In genomic region chr5:168307925-168308584, GRCh38 we compare ENCODE assay signal across 13 cellular contexts.
"Had no signal": no experiment of that assay in that cellular context is flagged by ENCODE, and none has a peak within 500 bp of the region (broad histone marks: within the 10 kb centered on the region; RNA-seq: fewer than 3 reads in every experiment).

No MANE protein-coding gene starts in this region.

- ATAC-seq: activated CD4-positive, alpha-beta T cell treated with anti-CD3 and anti-CD28 coated beads for 36 hours; effector memory CD8-positive, alpha-beta T cell; foreskin keratinocyte; stimulated activated memory B cell treated with anti-CD40 and anti-IgM and Interleukin-4, amounts not matched to agents 10 μg/mL and 1 μg/mL and 100 μg/mL, for 72 hours had no signal

- H3K4me3 ChIP-seq: tibial nerve had no signal

- H2AFZ ChIP-seq: parathyroid adenoma had no signal

- H3K36me3 ChIP-seq: tibial nerve had no signal

- H3K36me3 Mint-ChIP-seq: activated CD4-positive, alpha-beta memory T cell treated with anti-CD3 and anti-CD28 coated beads for 36 hours; activated naive CD4-positive, alpha-beta T cell treated with anti-CD3 and anti-CD28 coated beads, Interleukin-2, amount 10 ng/mL, durations not matched to agents 7 days and 5 days; immature natural killer cell; stimulated activated memory B cell treated with anti-CD40 and anti-IgM and Interleukin-4, amounts not matched to agents 10 μg/mL and 1 μg/mL and 100 μg/mL, for 72 hours had no signal

- H3K27me3 Mint-ChIP-seq: activated CD4-positive, alpha-beta memory T cell treated with anti-CD3 and anti-CD28 coated beads for 36 hours had no signal

- H3K9ac ChIP-seq: parathyroid adenoma had no signal

- H3K27ac Mint-ChIP-seq: activated CD4-positive, alpha-beta memory T cell treated with anti-CD3 and anti-CD28 coated beads for 36 hours; activated CD4-positive, alpha-beta T cell treated with anti-CD3 and anti-CD28 coated beads for 36 hours; activated naive CD4-positive, alpha-beta T cell treated with anti-CD3 and anti-CD28 coated beads, Interleukin-2, amount 10 ng/mL, durations not matched to agents 7 days and 5 days; activated T-cell treated with anti-CD3 and anti-CD28 coated beads, Interleukin-2, amount 50 U/mL, for 24 hours; effector memory CD8-positive, alpha-beta T cell; immature natural killer cell; stimulated activated memory B cell treated with anti-CD40 and anti-IgM and Interleukin-4, amounts not matched to agents 10 μg/mL and 1 μg/mL and 100 μg/mL, for 72 hours; T-helper 1 cell treated with Interleukin-12 subunit alpha and Interleukin-12 subunit beta and Interleukin-4 antibody, amounts not matched to agents 30 μg/mL and 1 μg/mL, for 36 hours had no signal

- H3K4me3 Mint-ChIP-seq: activated CD4-positive, alpha-beta memory T cell treated with anti-CD3 and anti-CD28 coated beads for 36 hours; activated CD4-positive, alpha-beta T cell treated with anti-CD3 and anti-CD28 coated beads for 36 hours; activated naive CD4-positive, alpha-beta T cell treated with anti-CD3 and anti-CD28 coated beads, Interleukin-2, amount 10 ng/mL, durations not matched to agents 7 days and 5 days; activated T-cell treated with anti-CD3 and anti-CD28 coated beads, Interleukin-2, amount 50 U/mL, for 24 hours; effector memory CD8-positive, alpha-beta T cell; immature natural killer cell; stimulated activated memory B cell treated with anti-CD40 and anti-IgM and Interleukin-4, amounts not matched to agents 10 μg/mL and 1 μg/mL and 100 μg/mL, for 72 hours; T-helper 1 cell treated with Interleukin-12 subunit alpha and Interleukin-12 subunit beta and Interleukin-4 antibody, amounts not matched to agents 30 μg/mL and 1 μg/mL, for 36 hours had no signal

- H3K27me3 ChIP-seq: foreskin keratinocyte, tibial nerve had no signal

- H3K4me1 Mint-ChIP-seq: activated CD4-positive, alpha-beta T cell treated with anti-CD3 and anti-CD28 coated beads for 36 hours; activated naive CD4-positive, alpha-beta T cell treated with anti-CD3 and anti-CD28 coated beads, Interleukin-2, amount 10 ng/mL, durations not matched to agents 7 days and 5 days; immature natural killer cell; stimulated activated memory B cell treated with anti-CD40 and anti-IgM and Interleukin-4, amounts not matched to agents 10 μg/mL and 1 μg/mL and 100 μg/mL, for 72 hours had no signal

- H3K27ac ChIP-seq: foreskin keratinocyte, parathyroid adenoma, tibial nerve had no signal

- H3K4me1 ChIP-seq: parathyroid adenoma, tibial nerve had no signal

- DNase-seq: activated CD4-positive, alpha-beta memory T cell treated with anti-CD3 and anti-CD28 coated beads for 36 hours; activated CD4-positive, alpha-beta T cell treated with anti-CD3 and anti-CD28 coated beads for 36 hours; activated naive CD4-positive, alpha-beta T cell treated with anti-CD3 and anti-CD28 coated beads, Interleukin-2, amount 10 ng/mL, durations not matched to agents 7 days and 5 days; activated T-cell treated with anti-CD3 and anti-CD28 coated beads, Interleukin-2, amount 50 U/mL, for 24 hours; dermis blood vessel endothelial cell; effector memory CD8-positive, alpha-beta T cell; foreskin keratinocyte; immature natural killer cell; mammary epithelial cell had no signal

- H3K9me3 Mint-ChIP-seq: activated CD4-positive, alpha-beta memory T cell treated with anti-CD3 and anti-CD28 coated beads for 36 hours; activated naive CD4-positive, alpha-beta T cell treated with anti-CD3 and anti-CD28 coated beads, Interleukin-2, amount 10 ng/mL, durations not matched to agents 7 days and 5 days; activated T-cell treated with anti-CD3 and anti-CD28 coated beads, Interleukin-2, amount 50 U/mL, for 24 hours; effector memory CD8-positive, alpha-beta T cell; stimulated activated memory B cell treated with anti-CD40 and anti-IgM and Interleukin-4, amounts not matched to agents 10 μg/mL and 1 μg/mL and 100 μg/mL, for 72 hours; T-helper 1 cell treated with Interleukin-12 subunit alpha and Interleukin-12 subunit beta and Interleukin-4 antibody, amounts not matched to agents 30 μg/mL and 1 μg/mL, for 36 hours had no signal

- H3K9me3 ChIP-seq: tibial nerve had no signal
